ENCODE assay signal across 11 cellular contexts in genomic region chr1:112465122-112465521, GRCh38. TPM values are rescaled to one million over a fixed set of nuclear protein-coding genes. Genes with fewer than 3 reads are reported as not detected.
A peak's percentile ranks its signal among the peaks of the same experiment; 100 is the strongest.
DNase-seq lines count a peak whose midpoint lies in the region; ATAC-seq and TF ChIP-seq lines count a peak whose summit lies in the region.
"Had no signal": no experiment of that assay in that cellular context is flagged by ENCODE, and none has a peak within 500 bp of the region (broad histone marks: within the 10 kb centered on the region; RNA-seq: fewer than 3 reads in every experiment).

No MANE protein-coding gene starts in this region.

- no peaks in the 10 kb centered on the region for H4K20me1 ChIP-seq in smooth muscle cell (ENCODE audit: low read depth)

- H3K4me1 Mint-ChIP-seq in glutamatergic neuron (ENCODE audit: low read depth, unreplicated experiment) = peaks cover 33% of the 10 kb centered on the region
- H3K4me1 Mint-ChIP-seq in T-helper 2 cell treated with Interferon-gamma antibody and Interleukin-4, amounts not matched to agents 5 μg/mL and 100 μg/mL, for 36 hours (ENCODE audit: low read depth) = peaks cover 14% of the 10 kb centered on the region

- H3K27ac ChIP-seq in smooth muscle cell (ENCODE audit: low read depth) = peak overlapping the region; percentile 65
- H3K27ac ChIP-seq: parathyroid adenoma had no signal

- no peaks in the 10 kb centered on the region for H3K36me3 Mint-ChIP-seq in glutamatergic neuron (ENCODE audit: unreplicated experiment)
- H3K36me3 Mint-ChIP-seq in T-helper 2 cell treated with Interferon-gamma antibody and Interleukin-4, amounts not matched to agents 5 μg/mL and 100 μg/mL, for 36 hours (ENCODE audit: low read depth) = no peaks in the 10 kb centered on the region

- no peak overlapping the region for H3K4me3 ChIP-seq in astrocyte of the spinal cord (ENCODE audit: low read depth, low read length)
- H3K4me3 ChIP-seq in smooth muscle cell = no peak overlapping the region

- H3K27me3 Mint-ChIP-seq in glutamatergic neuron (ENCODE audit: unreplicated experiment) = peaks cover 12% of the 10 kb centered on the region
- H3K27me3 Mint-ChIP-seq in T-helper 2 cell treated with Interferon-gamma antibody and Interleukin-4, amounts not matched to agents 5 μg/mL and 100 μg/mL, for 36 hours (ENCODE audit: low read depth) = peaks cover 19% of the 10 kb centered on the region

- H3K4me1 ChIP-seq in smooth muscle cell (ENCODE audit: low read depth) = peaks cover 13% of the 10 kb centered on the region

- 48% methylated on average over 3 of the region's 5 CpGs for WGBS in smooth muscle cell (ENCODE audit: low lambda C conversion rate)

- H3K36me3 ChIP-seq in smooth muscle cell (ENCODE audit: low read depth) = no peaks in the 10 kb centered on the region

- peak overlapping the region; percentile 34 for H3K27ac Mint-ChIP-seq in glutamatergic neuron (ENCODE audit: unreplicated experiment)
- H3K27ac Mint-ChIP-seq in T-helper 2 cell treated with Interferon-gamma antibody and Interleukin-4, amounts not matched to agents 5 μg/mL and 100 μg/mL, for 36 hours = no peak overlapping the region

- H3K27me3 ChIP-seq in smooth muscle cell (ENCODE audit: low read depth) = no peaks in the 10 kb centered on the region

- no peaks in the 10 kb centered on the region for H3K9me3 ChIP-seq in smooth muscle cell (replicated peaks; ENCODE audit: low read depth)

- H3K4me2 ChIP-seq in smooth muscle cell = peak overlapping the region; percentile 83

- H3F3A ChIP-seq in smooth muscle cell (ENCODE audit: low read depth) = peaks cover 16% of the 10 kb centered on the region

- H2AFZ ChIP-seq in smooth muscle cell (ENCODE audit: low read depth) = no peak overlapping the region

- DNase-seq in GM03348 (ENCODE audit: low spot score) (peak; percentile 39), astrocyte of the spinal cord (ENCODE audit: low read depth, low spot score) (peak; percentile 59), glutamatergic neuron (no peak), smooth muscle cell (lab: John Stamatoyannopoulos, UW; ENCODE audit: unreplicated experiment) (no peak), midbrain (lab: John Stamatoyannopoulos, UW) (no peak)
- DNase-seq in T-helper 2 cell treated with Interferon-gamma antibody and Interleukin-4, amounts not matched to agents 5 μg/mL and 100 μg/mL, for 36 hours (ENCODE audit: low spot score) = no peak
- DNase-seq in stimulated activated CD4-positive, alpha-beta T cell treated with anti-CD3 and anti-CD28 coated beads, Interleukin-4, amount 100 ng/mL, for 24 hours = no peak
- DNase-seq: COR-L47, NCI-H748 treated with DMSO at 0.1 percent for 48 hours had no signal

- no peak overlapping the region for H3K9ac ChIP-seq in smooth muscle cell (ENCODE audit: low read depth)
- H3K9ac ChIP-seq: parathyroid adenoma had no signal

- H3K9me3 Mint-ChIP-seq in glutamatergic neuron (ENCODE audit: unreplicated experiment) = peaks cover 11% of the 10 kb centered on the region
- H3K9me3 Mint-ChIP-seq in T-helper 2 cell treated with Interferon-gamma antibody and Interleukin-4, amounts not matched to agents 5 μg/mL and 100 μg/mL, for 36 hours = no peaks in the 10 kb centered on the region

- no peak for TF ChIP-seq CTCF in astrocyte of the spinal cord (IDR thresholded peaks at IDR 0.05; ENCODE audit: low read depth, low read length)
- TF ChIP-seq CTCF in glutamatergic neuron (IDR thresholded peaks at IDR 0.05; ENCODE audit: partially characterized antibody, unreplicated experiment) = no peak
- TF ChIP-seq CTCF in smooth muscle cell (IDR thresholded peaks at IDR 0.05; ENCODE audit: borderline replicate concordance, insufficient read depth, poor library complexity, severe bottlenecking) = no peak

- peak overlapping the region; percentile 75 for H3K4me3 Mint-ChIP-seq in glutamatergic neuron (ENCODE audit: unreplicated experiment)
- H3K4me3 Mint-ChIP-seq in T-helper 2 cell treated with Interferon-gamma antibody and Interleukin-4, amounts not matched to agents 5 μg/mL and 100 μg/mL, for 36 hours = no peak overlapping the region

- H3K79me2 ChIP-seq in smooth muscle cell (ENCODE audit: low read depth) = no peaks in the 10 kb centered on the region
- H3K79me2 ChIP-seq: parathyroid adenoma had no signal

- ATAC-seq in GM21360 (IDR thresholded peaks at IDR 0.05; ENCODE audit: unreplicated experiment) = no peak

- in situ Hi-C loops in astrocyte of the spinal cord (cut with HindIII; ENCODE audit: low sequenced_read_pairs) = no loop called here

RNA-seq across cellular contexts. Expression of gene WNT2B, which starts 43.6 kb away (rescaled TPM):
- total RNA-seq in glutamatergic neuron (ENCODE audit: unreplicated experiment) (4.0 TPM), smooth muscle cell (1.8 and 3.5 TPM in 2 replicates)
- polyA plus RNA-seq in smooth muscle cell = 0.41 and 1.3 TPM in 2 replicates

Comparison
In these comparisons a context has a peak if more than half of its experiments do, and no peak if none do; other contexts are left out.
1. DNase-seq: peak in GM03348 (single experiment) and astrocyte of the spinal cord (single experiment); none in glutamatergic neuron (single experiment), smooth muscle cell (single experiment), T-helper 2 cell treated with Interferon-gamma antibody and Interleukin-4, amounts not matched to agents 5 μg/mL and 100 μg/mL, for 36 hours (single experiment), stimulated activated CD4-positive, alpha-beta T cell treated with anti-CD3 and anti-CD28 coated beads, Interleukin-4, amount 100 ng/mL, for 24 hours (single experiment) and midbrain (single experiment).